In genomic region chr3:99562138-99562537, GRCh38 we compare ENCODE assay signal across 13 cellular contexts.
DNase-seq lines count a peak whose midpoint lies in the region; ATAC-seq, FAIRE-seq and TF ChIP-seq lines count a peak whose summit lies in the region.
"Had no signal": no experiment of that assay in that cellular context is flagged by ENCODE, and none has a peak within 500 bp of the region (broad histone marks: within the 10 kb centered on the region; RNA-seq: fewer than 3 reads in every experiment).

No MANE protein-coding gene starts in this region.

- FAIRE-seq in H54 (lab: Jason Lieb, UNC) = peak; percentile 66

- no peak overlapping the region for H3K27ac ChIP-seq in RWPE1
- H3K27ac ChIP-seq: thyroid gland had no signal

- TF ChIP-seq CTCF in RWPE1 (conservative IDR thresholded peaks at IDR 0.05; ENCODE audit: low read depth) (no peak), progenitor cell of endocrine pancreas (IDR thresholded peaks at IDR 0.05; ENCODE audit: unreplicated experiment) (no peak)

- H3K4me3 Mint-ChIP-seq in progenitor cell of endocrine pancreas (ENCODE audit: low read depth) = no peak overlapping the region
- H3K4me3 Mint-ChIP-seq: activated T-cell treated with anti-CD3 and anti-CD28 coated beads, Interleukin-2, amount 50 U/mL, for 72 hours; mesothelial cell of epicardium had no signal

- CTCF ChIA-PET in RWPE1 (lab: Yijun Ruan, JAX) = no interaction called here

- no peak for TF ChIP-seq POLR2A in H54 (IDR thresholded peaks at IDR 0.05; ENCODE audit: low read depth, low read length)

- no peak overlapping the region for H3K27ac Mint-ChIP-seq in progenitor cell of endocrine pancreas
- H3K27ac Mint-ChIP-seq: activated T-cell treated with anti-CD3 and anti-CD28 coated beads, Interleukin-2, amount 50 U/mL, for 72 hours; mesothelial cell of epicardium had no signal

- H3K4me1 Mint-ChIP-seq in progenitor cell of endocrine pancreas (ENCODE audit: low read depth) = no peaks in the 10 kb centered on the region
- H3K4me1 Mint-ChIP-seq: mesothelial cell of epicardium had no signal

- POLR2A ChIA-PET in RWPE1 (lab: Yijun Ruan, JAX; ENCODE audit: low non-redundant PET) = no interaction called here

- H3K9me3 Mint-ChIP-seq in progenitor cell of endocrine pancreas (ENCODE audit: low read depth) = peaks cover 9% of the 10 kb centered on the region

- H3K27me3 Mint-ChIP-seq in progenitor cell of endocrine pancreas = peaks cover 4% of the 10 kb centered on the region

- H3K36me3 Mint-ChIP-seq in progenitor cell of endocrine pancreas (ENCODE audit: insufficient read depth) = no peaks in the 10 kb centered on the region
- H3K36me3 Mint-ChIP-seq: mesothelial cell of epicardium had no signal

- DNase-seq in H54 (ENCODE audit: insufficient read length, low spot score) (no peak), RWPE1 (ENCODE audit: low spot score) (peak; percentile 21), fibroblast of gingiva (ENCODE audit: low read depth) (peak; percentile 11), progenitor cell of endocrine pancreas (ENCODE audit: low spot score, unreplicated experiment) (peak; percentile 30), NCI-H1105 treated with DMSO at 0.1 percent for 48 hours (lab: John Stamatoyannopoulos, UW) (no peak), AML-193 (lab: John Stamatoyannopoulos, UW) (no peak)
- DNase-seq: activated CD4-positive, CD25-positive, alpha-beta regulatory T cell; activated T-cell treated with anti-CD3 and anti-CD28 coated beads, Interleukin-2, amount 50 U/mL, for 72 hours; caudate nucleus; NCI-H2081 treated with DMSO at 0.1 percent for 48 hours had no signal

- no peak for ATAC-seq in GM21723 (IDR thresholded peaks at IDR 0.05; ENCODE audit: unreplicated experiment)
- ATAC-seq: activated T-cell treated with anti-CD3 and anti-CD28 coated beads, Interleukin-2, amount 50 U/mL, for 72 hours had no signal

Comparison
In these comparisons a context has a peak if more than half of its experiments do, and no peak if none do; other contexts are left out.
1. DNase-seq: peak in RWPE1 (single experiment), fibroblast of gingiva (single experiment) and progenitor cell of endocrine pancreas (single experiment); none in H54 (single experiment), NCI-H1105 treated with DMSO at 0.1 percent for 48 hours (single experiment) and AML-193 (0 of 2).